In the genomic region with DNA sequence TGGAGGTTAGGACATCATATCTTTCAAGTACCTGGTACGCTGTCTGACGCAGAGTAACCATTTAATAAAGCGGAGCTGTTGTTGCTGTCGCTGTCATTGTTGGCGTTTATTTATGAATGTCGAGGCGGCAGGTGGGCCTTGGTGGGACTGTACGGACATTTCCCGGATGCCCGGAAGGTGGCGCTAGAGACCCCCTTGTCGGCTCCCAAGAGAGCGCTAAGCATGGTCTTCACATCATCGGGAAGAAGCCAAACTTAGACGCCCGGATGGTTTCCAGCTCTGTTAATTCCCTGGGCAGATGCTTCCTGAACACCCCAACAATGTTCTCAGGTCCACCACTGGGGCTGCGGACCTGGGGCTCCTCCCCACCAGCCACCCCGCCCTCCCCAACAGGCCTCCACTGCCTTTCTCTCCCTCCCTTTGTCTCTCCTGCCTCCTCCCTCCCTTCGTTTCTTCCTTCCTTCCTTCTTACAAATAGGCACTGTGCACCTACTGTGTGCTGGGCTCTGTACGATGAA, we compare ENCODE assay signal across 9 cellular contexts. TPM values are rescaled to one million over a fixed set of nuclear protein-coding genes. Genes with fewer than 3 reads are reported as not detected.
DNase-seq lines count a peak whose midpoint lies in the region; ATAC-seq and TF ChIP-seq lines count a peak whose summit lies in the region.
"Had no signal": no experiment of that assay in that cellular context is flagged by ENCODE, and none has a peak within 500 bp of the region (broad histone marks: within the 10 kb centered on the region; RNA-seq: fewer than 3 reads in every experiment).

No MANE protein-coding gene starts in this region.

- no peaks in the 10 kb centered on the region for H3K36me3 ChIP-seq in endodermal cell (ENCODE audit: control insufficient read depth, insufficient read depth, low read length)

- H3K27ac Mint-ChIP-seq in endodermal cell (no peak overlapping the region), mesothelial cell of epicardium (peak overlapping the region; percentile 16)

- ATAC-seq in HG02852 (IDR thresholded peaks at IDR 0.05; ENCODE audit: unreplicated experiment) = peak; percentile 54

- peaks cover 5% of the 10 kb centered on the region for H3K27me3 Mint-ChIP-seq in endodermal cell (ENCODE audit: insufficient read depth)
- peaks cover 8% of the 10 kb centered on the region for H3K27me3 Mint-ChIP-seq in mesothelial cell of epicardium (ENCODE audit: low read depth)

- DNase-seq in D341Med (ENCODE audit: low spot score) (peak; percentile 81), NCI-H748 treated with DMSO at 0.1 percent for 48 hours (lab: John Stamatoyannopoulos, UW) (peak; percentile 63), endodermal cell (peak; percentile 95), mesothelial cell of epicardium (ENCODE audit: low spot score in 2 of 2, unreplicated experiment in 2 of 2) (peak; percentile 82 to 92), GF-D8 (lab: John Stamatoyannopoulos, UW) (no peak)
- DNase-seq in activated CD8-positive, alpha-beta memory T cell treated with anti-CD3 and anti-CD28 coated beads for 48 hours (ENCODE audit: low read depth in 2 of 3, low spot score in 2 of 3) = peak in 2 of 3 experiments; percentile 70 to 74
- peak; percentile 58 to 61 for DNase-seq in stimulated activated CD8-positive, alpha-beta memory T cell treated with anti-CD3 and anti-CD28 coated beads, Interleukin-15, amount 100 ng/mL, for 4 hours (ENCODE audit: low read depth in 2 of 2)

- H3K36me3 Mint-ChIP-seq in endodermal cell (ENCODE audit: low read depth) (no peaks in the 10 kb centered on the region), mesothelial cell of epicardium (no peaks in the 10 kb centered on the region)

- no peaks in the 10 kb centered on the region for H3K9me3 Mint-ChIP-seq in endodermal cell
- H3K9me3 Mint-ChIP-seq in mesothelial cell of epicardium = no peaks in the 10 kb centered on the region

- H3K9me3 ChIP-seq in endodermal cell (ENCODE audit: control insufficient read depth, low read length) = no peaks in the 10 kb centered on the region

- no peak overlapping the region for H3K9ac ChIP-seq in endodermal cell (ENCODE audit: extremely low read depth, low read length, poor library complexity, severe bottlenecking)

- TF ChIP-seq CTCF in endodermal cell (conservative IDR thresholded peaks at IDR 0.05) (peak; percentile 87), mesothelial cell of epicardium (IDR thresholded peaks at IDR 0.05; ENCODE audit: unreplicated experiment) (peak; percentile 90)

- H3K4me1 Mint-ChIP-seq in endodermal cell (peaks cover 6% of the 10 kb centered on the region), mesothelial cell of epicardium (peaks cover 2% of the 10 kb centered on the region)

- 8 to 11% methylated on average over 13 to 20 of the region's 20 CpGs for WGBS in endodermal cell (ENCODE audit: insufficient coverage in 1 of 2, insufficient read length in 1 of 2), 2 experiments

- no peaks in the 10 kb centered on the region for H3K4me1 ChIP-seq in endodermal cell (ENCODE audit: control insufficient read depth, insufficient read depth, low read length)

- peaks cover 50% of the 10 kb centered on the region for H3K27me3 ChIP-seq in endodermal cell (ENCODE audit: control insufficient read depth, insufficient read depth, low read length, poor library complexity, severe bottlenecking)

- H3K4me3 ChIP-seq in endodermal cell (ENCODE audit: low read length) = no peak overlapping the region

- H3K27ac ChIP-seq in endodermal cell (ENCODE audit: low read depth, low read length) = no peak overlapping the region
- H3K27ac ChIP-seq: epithelial cell of prostate had no signal

- no peak overlapping the region for H3K4me3 Mint-ChIP-seq in endodermal cell
- H3K4me3 Mint-ChIP-seq in mesothelial cell of epicardium = no peak overlapping the region

RNA-seq across cellular contexts. Expression of a gene that starts 54.1 kb away (rescaled TPM):
- total RNA-seq in endodermal cell (10 to 100 TPM in 1 of 2 donors, 1 to 10 TPM in 1; 9.2 to 11.0 TPM), mesothelial cell of epicardium (116 to 126 TPM (median 120 TPM) in 3 replicates)
- 16.8 TPM for polyA plus RNA-seq in endodermal cell (2013, experiment 1 of 2)
- polyA plus RNA-seq in endodermal cell (2013, experiment 2 of 2) = 18.1 TPM
